In genomic region chr6:10403385-10404106, GRCh38 we compare ENCODE assay signal across 8 cellular contexts. TPM values are rescaled to one million over a fixed set of nuclear protein-coding genes. Genes with fewer than 3 reads are reported as not detected.
DNase-seq lines count a peak whose midpoint lies in the region; ATAC-seq and TF ChIP-seq lines count a peak whose summit lies in the region.

No MANE protein-coding gene starts in this region.

- CTCF ChIA-PET in activated CD4-positive, alpha-beta memory T cell treated with anti-CD3 and anti-CD28 coated beads for 36 hours (lab: Charles Lee): interaction anchor here (0.7 to 1.1 kb wide), 2 partner anchors 10 kb away, joined by 3 to 4 read pairs; no protein-coding TSS in a partner anchor

- DNase-seq in CD14-positive monocyte (ENCODE audit: low spot score): no peak
- DNase-seq in activated CD4-positive, alpha-beta memory T cell treated with anti-CD3 and anti-CD28 coated beads for 36 hours: no peak
- no peak for DNase-seq in NK-92 treated with Interleukin-12 subunit alpha and Interleukin-12 subunit beta, amount 100 ng/mL, for 24 hours (lab: John Stamatoyannopoulos, UW)
- no peak for DNase-seq in NCI-H2029 (lab: John Stamatoyannopoulos, UW)

- peak overlapping the region; percentile 42 for H3K4me3 ChIP-seq in iPS-11a (ENCODE audit: low read depth, low read length)

- ATAC-seq in GM19372 (IDR thresholded peaks at IDR 0.05; ENCODE audit: low read depth, unreplicated experiment): peak; percentile 4
- ATAC-seq in HG03378 (IDR thresholded peaks at IDR 0.05; ENCODE audit: unreplicated experiment): peak; percentile 31

- peaks cover 94 to 98% (median 96%) of the 10 kb centered on the region in 3 donors for H3K27me3 Mint-ChIP-seq in CD14-positive monocyte (ENCODE audit: low read depth in 3 of 3)
- peaks cover 54% of the 10 kb centered on the region for H3K27me3 Mint-ChIP-seq in activated CD4-positive, alpha-beta memory T cell treated with anti-CD3 and anti-CD28 coated beads for 36 hours
- H3K27me3 Mint-ChIP-seq in stimulated activated naive CD8-positive, alpha-beta T cell treated with anti-CD3 and anti-CD28 coated beads, Interleukin-15, Interleukin-2, amounts not matched to agents 100 ng/mL and 50 ng/mL, for 24 hours: peaks cover 82% of the 10 kb centered on the region

- H3K36me3 Mint-ChIP-seq in CD14-positive monocyte: peaks cover 8 to 11% of the 10 kb centered on the region in 2 donors
- H3K36me3 Mint-ChIP-seq in activated CD4-positive, alpha-beta memory T cell treated with anti-CD3 and anti-CD28 coated beads for 36 hours: peaks cover 8% of the 10 kb centered on the region
- H3K36me3 Mint-ChIP-seq in stimulated activated naive CD8-positive, alpha-beta T cell treated with anti-CD3 and anti-CD28 coated beads, Interleukin-15, Interleukin-2, amounts not matched to agents 100 ng/mL and 50 ng/mL, for 24 hours (ENCODE audit: low read depth): peaks cover 4% of the 10 kb centered on the region

- H3K27ac Mint-ChIP-seq in CD14-positive monocyte: no peak overlapping the region
- H3K27ac Mint-ChIP-seq in activated CD4-positive, alpha-beta memory T cell treated with anti-CD3 and anti-CD28 coated beads for 36 hours: no peak overlapping the region
- no peak overlapping the region for H3K27ac Mint-ChIP-seq in stimulated activated naive CD8-positive, alpha-beta T cell treated with anti-CD3 and anti-CD28 coated beads, Interleukin-15, Interleukin-2, amounts not matched to agents 100 ng/mL and 50 ng/mL, for 24 hours

- H3K9me3 Mint-ChIP-seq in CD14-positive monocyte: peaks cover 24 to 75% (median 54%) of the 10 kb centered on the region in 7 donors
- peaks cover 15% of the 10 kb centered on the region for H3K9me3 Mint-ChIP-seq in activated CD4-positive, alpha-beta memory T cell treated with anti-CD3 and anti-CD28 coated beads for 36 hours
- peaks cover 20% of the 10 kb centered on the region for H3K9me3 Mint-ChIP-seq in stimulated activated naive CD8-positive, alpha-beta T cell treated with anti-CD3 and anti-CD28 coated beads, Interleukin-15, Interleukin-2, amounts not matched to agents 100 ng/mL and 50 ng/mL, for 24 hours

- POLR2A ChIA-PET in activated CD4-positive, alpha-beta memory T cell treated with anti-CD3 and anti-CD28 coated beads for 36 hours (lab: Charles Lee): no interaction called here

- peaks cover 11% of the 10 kb centered on the region for H3K4me1 Mint-ChIP-seq in CD14-positive monocyte
- peaks cover 10% of the 10 kb centered on the region for H3K4me1 Mint-ChIP-seq in activated CD4-positive, alpha-beta memory T cell treated with anti-CD3 and anti-CD28 coated beads for 36 hours (ENCODE audit: low read depth)
- H3K4me1 Mint-ChIP-seq in stimulated activated naive CD8-positive, alpha-beta T cell treated with anti-CD3 and anti-CD28 coated beads, Interleukin-15, Interleukin-2, amounts not matched to agents 100 ng/mL and 50 ng/mL, for 24 hours (ENCODE audit: low read depth): peaks cover 13% of the 10 kb centered on the region

- peak overlapping the region; percentile 65 to 87 for H3K4me3 Mint-ChIP-seq in CD14-positive monocyte
- peak overlapping the region; percentile 64 for H3K4me3 Mint-ChIP-seq in activated CD4-positive, alpha-beta memory T cell treated with anti-CD3 and anti-CD28 coated beads for 36 hours
- H3K4me3 Mint-ChIP-seq in stimulated activated naive CD8-positive, alpha-beta T cell treated with anti-CD3 and anti-CD28 coated beads, Interleukin-15, Interleukin-2, amounts not matched to agents 100 ng/mL and 50 ng/mL, for 24 hours: peak overlapping the region; percentile 73

- no peak for TF ChIP-seq CTCF in CD14-positive monocyte (IDR thresholded peaks at IDR 0.05)

- intact Hi-C loops in CD14-positive monocyte (cut with micrococcal nuclease): no loop called here
- intact Hi-C loops in activated CD4-positive, alpha-beta memory T cell treated with anti-CD3 and anti-CD28 coated beads for 36 hours (cut with micrococcal nuclease): loop anchor here (1.0 to 10.0 kb wide), 4 partner anchors 9 to 1135 kb away; partner anchors contain the start of genes MAK and TMEM14C

RNA-seq across cellular contexts. Expression of gene TFAP2A, which starts 11.3 kb away (rescaled TPM):
- polyA plus RNA-seq in CD14-positive monocyte: not detected
- total RNA-seq in activated CD4-positive, alpha-beta memory T cell treated with anti-CD3 and anti-CD28 coated beads for 36 hours: under 1 TPM in 1 of 2 experiments, not detected in 1; 0.21 TPM
